ENCODE assay signal across 8 cellular contexts in the genomic region with DNA sequence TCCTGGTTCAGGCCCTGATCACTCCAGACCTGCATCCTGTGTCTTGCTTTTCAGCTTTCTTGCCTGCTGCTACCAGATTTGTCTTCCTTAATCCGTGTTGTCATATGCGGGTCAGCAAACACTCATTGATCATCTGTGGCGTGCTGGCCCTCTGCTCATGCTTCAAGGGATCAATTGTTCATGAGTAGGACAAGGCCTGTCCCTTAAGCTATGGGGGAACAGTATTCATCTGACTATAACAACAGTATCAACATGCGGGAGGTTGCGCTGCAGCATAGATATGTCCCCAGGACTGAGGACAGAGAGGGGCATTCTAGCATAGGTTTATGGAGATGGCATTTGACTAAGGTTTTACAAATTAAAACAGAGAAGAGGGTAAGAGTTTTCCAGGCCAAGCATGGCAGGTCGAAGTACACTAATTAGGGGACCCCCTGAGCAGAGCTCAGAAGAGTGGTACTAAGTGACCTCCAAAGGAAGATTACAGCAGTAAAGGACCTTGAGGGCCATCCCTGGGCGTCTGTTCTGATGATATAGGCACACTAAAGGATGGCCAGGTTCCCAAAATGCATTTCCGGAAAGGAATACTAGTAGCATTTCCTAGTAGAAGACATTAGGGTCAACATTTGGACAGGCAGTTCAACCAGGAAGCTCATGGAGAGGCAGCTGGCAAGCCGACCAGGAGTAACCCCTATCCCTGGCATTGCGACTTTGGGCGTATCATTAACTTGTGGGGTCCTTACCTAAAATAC. TPM values are rescaled to one million over a fixed set of nuclear protein-coding genes. Genes with fewer than 3 reads are reported as not detected.
DNase-seq lines count a peak whose midpoint lies in the region; ATAC-seq and TF ChIP-seq lines count a peak whose summit lies in the region.

No MANE protein-coding gene starts in this region.

- ATAC-seq in SK-N-SH treated with all-trans-retinoic acid at 6 μM for 48 hours (no peak), HG03354 (IDR thresholded peaks at IDR 0.05; ENCODE audit: poor library complexity, severe bottlenecking, unreplicated experiment) (no peak)

- peaks cover 7% of the 10 kb centered on the region for H3F3A ChIP-seq in SK-N-SH (replicated peaks; ENCODE audit: insufficient read depth)

- TF ChIP-seq RAD21 in SK-N-SH (IDR thresholded peaks at IDR 0.05; ENCODE audit: low read length), result no peak

- H3K4me1 ChIP-seq in SK-N-SH (ENCODE audit: control insufficient read depth in 1 of 2, insufficient read depth in 2 of 2, low read depth in 1 of 2, low read length in 1 of 2), result peaks cover 8 to 10% of the 10 kb centered on the region in 2 experiments; a peak in 3 of 4 replicates
- H3K4me1 ChIP-seq in Peyer's patch, result peaks cover 0 to 21% (median 14%) of the 10 kb centered on the region in 4 donors
- H3K4me1 ChIP-seq in iPS DF 6.9 (ENCODE audit: control insufficient read depth, insufficient read depth, low read length), result no peaks in the 10 kb centered on the region
- H3K4me1 ChIP-seq in stomach, result peaks cover 26 to 44% (median 35%) of the 10 kb centered on the region in 4 donors

- no peak for TF ChIP-seq CTCF in SK-N-SH (IDR thresholded peaks at IDR 0.05)
- TF ChIP-seq CTCF in Peyer's patch (IDR thresholded peaks at IDR 0.05), result no peak
- no peak for TF ChIP-seq CTCF in stomach (IDR thresholded peaks at IDR 0.05)
- TF ChIP-seq CTCF in GM13977 (IDR thresholded peaks at IDR 0.05; ENCODE audit: extremely low read depth, insufficient read depth, missing control alignments), result no peak

- TF ChIP-seq POLR2A in Peyer's patch (IDR thresholded peaks at IDR 0.05) (no peak), stomach (IDR thresholded peaks at IDR 0.05) (no peak)

- H3K9me3 ChIP-seq in SK-N-SH (no peaks in the 10 kb centered on the region), Peyer's patch (no peaks in the 10 kb centered on the region), iPS DF 6.9 (ENCODE audit: control insufficient read depth, insufficient read depth, low read length) (no peaks in the 10 kb centered on the region), stomach (no peaks in the 10 kb centered on the region)

- H3K79me2 ChIP-seq in SK-N-SH (ENCODE audit: insufficient read depth), result peaks cover 32% of the 10 kb centered on the region

- CTCF ChIA-PET in SK-N-SH (lab: Yijun Ruan, JAX), result interaction anchor here (0.8 to 3.8 kb wide), 6 partner anchors 10 to 68 kb away, joined by 3 to 28 read pairs (median 5); partner anchors contain the start of genes SH3BP5L and ZNF692

- 55% methylated on average over 11 of the region's 11 CpGs for WGBS in SK-N-SH (ENCODE audit: low lambda C conversion rate)
- WGBS in iPS DF 6.9 (ENCODE audit: insufficient coverage, insufficient read length), result no CpG with 5 or more reads among the region's 11 CpGs
- 49 to 50% (median 50%) methylated on average over 11 of the region's 11 CpGs for WGBS in stomach, 5 donors

- TF ChIP-seq EP300 in SK-N-SH (IDR thresholded peaks at IDR 0.05; ENCODE audit: borderline replicate concordance in 1 of 2, low read depth in 1 of 2, low read length in 1 of 2), result no peak
- TF ChIP-seq EP300 in stomach (IDR thresholded peaks at IDR 0.05), result no peak

- no peaks in the 10 kb centered on the region for H3K27me3 ChIP-seq in SK-N-SH (ENCODE audit: insufficient read depth)
- H3K27me3 ChIP-seq in Peyer's patch, result no peaks in the 10 kb centered on the region
- no peaks in the 10 kb centered on the region for H3K27me3 ChIP-seq in iPS DF 6.9 (ENCODE audit: control insufficient read depth, insufficient read depth, low read length)
- H3K27me3 ChIP-seq in stomach, result peaks cover 0 to 5% (median 0%) of the 10 kb centered on the region in 3 donors

- in situ Hi-C loops in GM13977 (cut with MboI; ENCODE audit: low pct_unique_long_range_greater_than_20kb, low sequenced_read_pairs, unreplicated experiment), result no loop called here

- peak overlapping the region; percentile 74 for H3K4me2 ChIP-seq in SK-N-SH

- POLR2A ChIA-PET in SK-N-SH (lab: Yijun Ruan, JAX), result interaction anchor here (0.7 to 2.9 kb wide), 5 partner anchors 9 to 36 kb away, joined by 3 to 23 read pairs (median 3); partner anchors contain the start of genes SH3BP5L and ZNF692

- no peaks in the 10 kb centered on the region for H4K20me1 ChIP-seq in SK-N-SH (ENCODE audit: insufficient read depth)

- H3K9me2 ChIP-seq in SK-N-SH, result no peaks in the 10 kb centered on the region

- H3K9ac ChIP-seq in SK-N-SH, result peak overlapping the region; percentile 55; the same call in 1 of the 2 replicates

- peak overlapping the region; percentile 70 for H2AFZ ChIP-seq in SK-N-SH (ENCODE audit: low read depth)

- intact Hi-C loops in stomach (cut with DNase I; ENCODE audit: low total_unique reads), result no loop called here

- no peaks in the 10 kb centered on the region for H3K36me3 ChIP-seq in SK-N-SH (replicated peaks in 1 of 2; ENCODE audit: control insufficient read depth in 1 of 2, insufficient read depth in 2 of 2, low read length in 1 of 2)
- no peaks in the 10 kb centered on the region for H3K36me3 ChIP-seq in Peyer's patch
- no peaks in the 10 kb centered on the region for H3K36me3 ChIP-seq in iPS DF 6.9 (ENCODE audit: control insufficient read depth, insufficient read depth, low read length)
- H3K36me3 ChIP-seq in stomach, result peaks cover 0 to 1% (median 0%) of the 10 kb centered on the region in 4 donors

- peak overlapping the region; percentile 36 to 74; a peak in 3 of 4 replicates for H3K27ac ChIP-seq in SK-N-SH (ENCODE audit: low read depth in 2 of 2, low read length in 1 of 2)
- peak overlapping the region; percentile 99 to 100 (median 100) for H3K27ac ChIP-seq in Peyer's patch
- no peak overlapping the region for H3K27ac ChIP-seq in iPS DF 6.9 (ENCODE audit: low read length)
- peak overlapping the region; percentile 98 to 100 (median 100) for H3K27ac ChIP-seq in stomach

- H3K4me3 ChIP-seq in SK-N-SH (ENCODE audit: low read depth in 2 of 2, low read length in 1 of 2), result peak overlapping the region; percentile 69 to 85
- H3K4me3 ChIP-seq in Peyer's patch, result peak overlapping the region; percentile 69 to 95 (median 92)
- peak overlapping the region; percentile 64; the same call in 1 of the 2 replicates for H3K4me3 ChIP-seq in iPS DF 6.9 (ENCODE audit: low read length)
- peak overlapping the region; percentile 57 to 97 (median 78) for H3K4me3 ChIP-seq in stomach

- DNase-seq in SK-N-SH, result no peak
- peak in 1 of 3 donors; percentile 31 for DNase-seq in Peyer's patch
- DNase-seq in iPS DF 6.9 (ENCODE audit: low read depth, low spot score), result no peak
- DNase-seq in stomach, result peak; percentile 14
- no peak for DNase-seq in GM13977 (ENCODE audit: low spot score)
- no peak for DNase-seq in NOMO-1 (lab: John Stamatoyannopoulos, UW; ENCODE audit: unreplicated experiment in 2 of 2)

TF ChIP-seq in SK-N-SH, 30 proteins besides CTCF, POLR2A, EP300 and RAD21 (continues in another document):
- TF ChIP-seq, protein P1, sequence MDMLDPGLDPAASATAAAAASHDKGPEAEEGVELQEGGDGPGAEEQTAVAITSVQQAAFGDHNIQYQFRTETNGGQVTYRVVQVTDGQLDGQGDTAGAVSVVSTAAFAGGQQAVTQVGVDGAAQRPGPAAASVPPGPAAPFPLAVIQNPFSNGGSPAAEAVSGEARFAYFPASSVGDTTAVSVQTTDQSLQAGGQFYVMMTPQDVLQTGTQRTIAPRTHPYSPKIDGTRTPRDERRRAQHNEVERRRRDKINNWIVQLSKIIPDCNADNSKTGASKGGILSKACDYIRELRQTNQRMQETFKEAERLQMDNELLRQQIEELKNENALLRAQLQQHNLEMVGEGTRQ (IDR thresholded peaks at IDR 0.05; ENCODE audit: borderline replicate concordance, low read depth, low read length), result no peak
- TF ChIP-seq NRF1 (IDR thresholded peaks at IDR 0.05; ENCODE audit: low read depth, low read length) (no peak), MEF2A (IDR thresholded peaks at IDR 0.05; ENCODE audit: borderline replicate concordance, low read depth) (no peak), EZH2phosphoT487 (IDR thresholded peaks at IDR 0.05; ENCODE audit: borderline replicate concordance, low read depth) (no peak), CHD2 (IDR thresholded peaks at IDR 0.05; ENCODE audit: low read length, partially characterized antibody) (no peak), POLR2AphosphoS5 (IDR thresholded peaks at IDR 0.05; ENCODE audit: low read depth, low read length) (no peak)

TF ChIP-seq in SK-N-SH treated with all-trans-retinoic acid at 6 μM for 48 hours, 23 proteins besides CTCF, POLR2A, EP300 and RAD21:
- no peak for TF ChIP-seq PPARA (CRISPR knock-in tag; IDR thresholded peaks at IDR 0.05; ENCODE audit: borderline replicate concordance)
TF ChIP-seq in SK-N-SH treated with all-trans-retinoic acid at 6 μM for 48 hours: peak in this region for 0.

RNA-seq across cellular contexts. Expression of gene ZNF672, which starts 0.8 kb away (rescaled TPM):
- polyA plus RNA-seq in SK-N-SH (2012; rRNA removed) (14.2 and 16.0 TPM in 2 replicates), stomach (10 to 100 TPM; 13.0 to 18.0 (median 17.1) TPM)
- 9.0 and 12.7 TPM in 2 replicates for polyA plus RNA-seq in SK-N-SH (2012; cell fraction: cytosol; rRNA removed)
- 24.5 and 34.1 TPM in 2 replicates for polyA plus RNA-seq in SK-N-SH (2012; cell fraction: nucleus; rRNA removed)
- total RNA-seq in Peyer's patch (10 to 100 TPM; 48.4 to 64.4 (median 60.5) TPM), stomach (100 to 1,000 TPM in 1 of 5 donors, 10 to 100 TPM in 4; 17.1 to 142 (median 57.8) TPM)

RNA-seq across cellular contexts. Expression of gene SH3BP5L, which starts 11.5 kb away (rescaled TPM):
- polyA plus RNA-seq in SK-N-SH (2012; rRNA removed) (32.1 and 37.3 TPM in 2 replicates), stomach (10 to 100 TPM in 2 of 3 donors, 1 to 10 TPM in 1; 9.6 to 13.6 (median 10.6) TPM)
- 16.7 and 25.0 TPM in 2 replicates for polyA plus RNA-seq in SK-N-SH (2012; cell fraction: cytosol; rRNA removed)
- 57.5 and 58.1 TPM in 2 replicates for polyA plus RNA-seq in SK-N-SH (2012; cell fraction: nucleus; rRNA removed)
- total RNA-seq in Peyer's patch (10 to 100 TPM; 19.0 to 60.6 (median 51.5) TPM), stomach (10 to 100 TPM; 11.6 to 20.0 (median 14.9) TPM)

RNA-seq across cellular contexts. Expression of gene ZNF692, which starts 21.7 kb away (rescaled TPM):
- polyA plus RNA-seq in SK-N-SH (2012; rRNA removed), result 47.0 and 62.9 TPM in 2 replicates
- polyA plus RNA-seq in SK-N-SH (2012; cell fraction: cytosol; rRNA removed), result 8.9 and 14.8 TPM in 2 replicates
- polyA plus RNA-seq in SK-N-SH (2012; cell fraction: nucleus; rRNA removed), result 466 and 588 TPM in 2 replicates
- 100 to 1,000 TPM in 2 of 4 donors, 10 to 100 TPM in 2; 46.2 to 128 (median 104) TPM for total RNA-seq in Peyer's patch
- 100 to 1,000 TPM in 2 of 5 donors, 10 to 100 TPM in 2, 1 to 10 TPM in 1; 8.4 to 120 (median 87.5) TPM for total RNA-seq in stomach
- 10 to 100 TPM; 28.4 to 98.0 (median 44.9) TPM for polyA plus RNA-seq in stomach
